9 cellular contexts compared by ENCODE assay signal in genomic region chr12:46160081-46160980, GRCh38.
A peak's percentile ranks its signal among the peaks of the same experiment; 100 is the strongest.
DNase-seq lines count a peak whose midpoint lies in the region; ATAC-seq, FAIRE-seq and TF ChIP-seq lines count a peak whose summit lies in the region.
"Had no signal": no experiment of that assay in that cellular context is flagged by ENCODE, and none has a peak within 500 bp of the region (broad histone marks: within the 10 kb centered on the region; RNA-seq: fewer than 3 reads in every experiment).

No MANE protein-coding gene starts in this region.

- H3K4me3 ChIP-seq in K562, result no peak overlapping the region
- no peak overlapping the region for H3K4me3 ChIP-seq in mesodermal cell (ENCODE audit: extremely low read depth, insufficient read depth, low read length, poor library complexity, severe bottlenecking)

- no peak for TF ChIP-seq EP300 in K562 (IDR thresholded peaks at IDR 0.05; ENCODE audit: low read length)

- DNase-seq in AG08396 (ENCODE audit: low spot score) (peak; percentile 36), NCI-H1417 treated with DMSO at 0.1 percent for 48 hours (lab: John Stamatoyannopoulos, UW) (peak; percentile 41), K562 (ENCODE audit: extremely low read depth in 1 of 4, low spot score in 3 of 4) (no peak), HCEC 1CT (no peak), NCI-H526 treated with DMSO at 0.1 percent for 48 hours (lab: John Stamatoyannopoulos, UW) (no peak)
- DNase-seq in stimulated activated CD4-positive, alpha-beta T cell treated with anti-CD3 and anti-CD28 coated beads, Interleukin-1b, Interleukin-23, amount 100 ng/mL, for 48 hours, result no peak

- in situ Hi-C loops in K562 (cut with MboI), result no loop called here

- TF ChIP-seq RAD21 in K562 (CRISPR knock-in tag; conservative IDR thresholded peaks at IDR 0.05 in 1 of 2, IDR thresholded peaks at IDR 0.05 in 1 of 2), result no peak

- H2AFZ ChIP-seq in K562 (ENCODE audit: low read depth, low read length), result no peak overlapping the region

- TF ChIP-seq CTCF in K562 (IDR thresholded peaks at IDR 0.05 in 2 of 3, conservative IDR thresholded peaks at IDR 0.05 in 1 of 3; ENCODE audit: insufficient read depth in 2 of 3, low read depth in 1 of 3, low read length in 3 of 3), result no peak

- H4K20me1 ChIP-seq in K562 (replicated peaks; ENCODE audit: control insufficient read depth, insufficient read depth, low read length), result no peaks in the 10 kb centered on the region

- 13% methylated on average over 10 of the region's 10 CpGs for WGBS in K562 (ENCODE audit: insufficient coverage, low coverage, missing lambda C conversion rate)
- WGBS in mesodermal cell (ENCODE audit: insufficient coverage in 2 of 2), 2 experiments, result 87 to 91% methylated on average over 7 to 9 of the region's 10 CpGs

- no peak for TF ChIP-seq POLR2A in K562 (conservative IDR thresholded peaks at IDR 0.05)

- ATAC-seq in K562 (no peak), HG03095 (IDR thresholded peaks at IDR 0.05; ENCODE audit: unreplicated experiment) (no peak)

- H3K9me3 ChIP-seq in K562 (replicated peaks; ENCODE audit: control insufficient read depth, insufficient read depth, low read depth, low read length) (peaks cover 2% of the 10 kb centered on the region; the same call in 1 of the 2 replicates), mesodermal cell (ENCODE audit: control insufficient read depth, low read length) (no peaks in the 10 kb centered on the region)

- CTCF ChIA-PET in K562 (lab: Yijun Ruan, JAX; ENCODE audit: low intra/inter-chr PET ratio), result interaction anchor here (0.5 to 0.7 kb wide), 2 partner anchors 274 to 1331 kb away, joined by 3 to 6 read pairs; no protein-coding TSS in a partner anchor

- POLR2A ChIA-PET in K562 (lab: Yijun Ruan, JAX), result no interaction called here

- H3K9me1 ChIP-seq in K562 (ENCODE audit: control insufficient read depth, insufficient read depth, low read length), result no peaks in the 10 kb centered on the region

- no peak overlapping the region for H3K27ac ChIP-seq in K562 (ENCODE audit: extremely low read depth, low read depth, low read length)
- peak overlapping the region; percentile 84 for H3K27ac ChIP-seq in mesodermal cell (ENCODE audit: low read depth, low read length, severe bottlenecking)

- H3K36me3 ChIP-seq in K562 (ENCODE audit: control insufficient read depth, insufficient read depth, low read length) (no peaks in the 10 kb centered on the region), mesodermal cell (ENCODE audit: control insufficient read depth, insufficient read depth, low read length) (no peaks in the 10 kb centered on the region)

- FAIRE-seq in K562 (lab: Jason Lieb, UNC), result no peak
- FAIRE-seq: D721Med had no signal

- no peaks in the 10 kb centered on the region; a peak in 1 of 5 replicates for H3K4me1 ChIP-seq in K562 (replicated peaks in 1 of 2; ENCODE audit: control insufficient read depth in 2 of 2, insufficient read depth in 2 of 2, low read length in 2 of 2)
- peaks cover 16% of the 10 kb centered on the region for H3K4me1 ChIP-seq in mesodermal cell (ENCODE audit: control insufficient read depth, insufficient read depth, low read length, poor library complexity, severe bottlenecking)

- no TSS peak for BruUV-seq in K562 (replicated peaks; lab: Mats Ljungman, UMichigan)

- H3K9ac ChIP-seq in K562 (ENCODE audit: insufficient read depth in 1 of 2, low read depth in 2 of 2, low read length in 2 of 2), result no peak overlapping the region

- intact Hi-C loops in K562 (cut with micrococcal nuclease), result no loop called here

- no peaks in the 10 kb centered on the region; a peak in 1 of 5 replicates for H3K27me3 ChIP-seq in K562 (ENCODE audit: control insufficient read depth in 2 of 2, insufficient read depth in 2 of 2, low read length in 2 of 2)

- no peak overlapping the region for H3K4me2 ChIP-seq in K562 (ENCODE audit: insufficient read depth, low read length)

- H3K79me2 ChIP-seq in K562 (ENCODE audit: control insufficient read depth, insufficient read depth, low read length), result no peaks in the 10 kb centered on the region

TF ChIP-seq in K562, 482 proteins besides CTCF, POLR2A, EP300 and RAD21:
- TF ChIP-seq NFIC (IDR thresholded peaks at IDR 0.05), result peak; percentile 59
- no peak for TF ChIP-seq EP400 (IDR thresholded peaks at IDR 0.05)

Comparison
In these comparisons a context has a peak if more than half of its experiments do, and no peak if none do; other contexts are left out.
1. DNase-seq: peak in AG08396 (single experiment) and NCI-H1417 treated with DMSO at 0.1 percent for 48 hours (single experiment); none in K562 (0 of 4), stimulated activated CD4-positive, alpha-beta T cell treated with anti-CD3 and anti-CD28 coated beads, Interleukin-1b, Interleukin-23, amount 100 ng/mL, for 48 hours (single experiment), HCEC 1CT (single experiment) and NCI-H526 treated with DMSO at 0.1 percent for 48 hours (single experiment).